18 cellular contexts compared by ENCODE assay signal in the genomic region with DNA sequence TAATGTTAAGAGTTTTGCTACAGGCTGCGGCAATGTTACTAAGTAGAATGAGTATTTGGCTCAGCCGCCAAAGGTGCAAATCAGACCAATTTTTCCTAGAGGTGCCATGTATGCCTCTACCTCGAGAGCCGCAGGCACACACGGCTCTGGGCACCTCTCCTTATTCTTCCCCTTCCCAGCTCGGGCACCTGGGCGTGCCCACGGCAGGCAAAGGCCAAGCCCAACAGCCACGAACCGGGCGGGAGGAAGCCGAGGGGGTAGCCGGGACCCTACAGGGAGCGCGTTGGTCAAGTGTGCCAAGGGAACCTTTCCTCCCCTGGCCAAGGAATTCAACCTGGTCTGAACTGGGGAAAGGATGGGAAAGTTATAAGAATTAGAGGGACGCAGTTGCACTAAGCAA. TPM values are rescaled to one million over a fixed set of nuclear protein-coding genes. Genes with fewer than 3 reads are reported as not detected.
DNase-seq lines count a peak whose midpoint lies in the region; ATAC-seq, FAIRE-seq and TF ChIP-seq lines count a peak whose summit lies in the region.
"Had no signal": no experiment of that assay in that cellular context is flagged by ENCODE, and none has a peak within 500 bp of the region (broad histone marks: within the 10 kb centered on the region; RNA-seq: fewer than 3 reads in every experiment).

No MANE protein-coding gene starts in this region.

- H3K27ac Mint-ChIP-seq in activated naive CD8-positive, alpha-beta T cell, result no peak overlapping the region
- no peak overlapping the region for H3K27ac Mint-ChIP-seq in activated naive CD8-positive, alpha-beta T cell treated with anti-CD3 and anti-CD28 coated beads, Interleukin-2, amount 50 U/mL, for 24 hours
- no peak overlapping the region for H3K27ac Mint-ChIP-seq in activated CD8-positive, alpha-beta T cell treated with anti-CD3 and anti-CD28 coated beads for 36 hours

- H3K27me3 Mint-ChIP-seq in activated naive CD8-positive, alpha-beta T cell, result peaks cover 2% of the 10 kb centered on the region
- H3K27me3 Mint-ChIP-seq in activated naive CD8-positive, alpha-beta T cell treated with anti-CD3 and anti-CD28 coated beads, Interleukin-2, amount 50 U/mL, for 24 hours, result no peaks in the 10 kb centered on the region
- peaks cover 2% of the 10 kb centered on the region for H3K27me3 Mint-ChIP-seq in activated CD8-positive, alpha-beta T cell treated with anti-CD3 and anti-CD28 coated beads for 36 hours

- H3K4me2 ChIP-seq in HepG2 (ENCODE audit: low read depth, low read length) (peak overlapping the region; percentile 70; the same call in 1 of the 2 replicates), Karpas-422 (ENCODE audit: low read depth, low read length, poor library complexity, severe bottlenecking) (no peak overlapping the region)

- in situ Hi-C loops in HepG2 (cut with HindIII; ENCODE audit: extremely low pct_ligation_motif_present, low pct_unique_long_range_greater_than_20kb), result no loop called here

- FAIRE-seq in HepG2 (lab: Jason Lieb, UNC), result no peak
- FAIRE-seq: colon, GM18507 had no signal

- TF ChIP-seq POLR2A in HepG2 (IDR thresholded peaks at IDR 0.05; ENCODE audit: insufficient read depth in 1 of 2, low read depth in 2 of 2, low read length in 2 of 2) (no peak), upper lobe of left lung (IDR thresholded peaks at IDR 0.05) (no peak)

- TF ChIP-seq EP300 in HepG2 (IDR thresholded peaks at IDR 0.05; ENCODE audit: low read depth in 2 of 2, low read length in 2 of 2), result no peak
- TF ChIP-seq EP300 in HepG2 (CRISPR knock-in tag; IDR thresholded peaks at IDR 0.05; ENCODE audit: borderline replicate concordance), result no peak
- no peak for TF ChIP-seq EP300 in upper lobe of left lung (IDR thresholded peaks at IDR 0.05)

- intact Hi-C loops in activated CD8-positive, alpha-beta T cell treated with anti-CD3 and anti-CD28 coated beads for 36 hours (cut with micrococcal nuclease), result no loop called here
- intact Hi-C loops in HepG2 (cut with micrococcal nuclease; ENCODE audit: unreplicated experiment), result loop anchor here (10.0 kb wide), 1 partner anchor 182 kb away; a partner anchor contains a TSS

- no peaks in the 10 kb centered on the region for H3K36me3 Mint-ChIP-seq in activated naive CD8-positive, alpha-beta T cell
- no peaks in the 10 kb centered on the region for H3K36me3 Mint-ChIP-seq in activated naive CD8-positive, alpha-beta T cell treated with anti-CD3 and anti-CD28 coated beads, Interleukin-2, amount 50 U/mL, for 24 hours (ENCODE audit: low read depth)
- H3K36me3 Mint-ChIP-seq in activated CD8-positive, alpha-beta T cell treated with anti-CD3 and anti-CD28 coated beads for 36 hours (ENCODE audit: low read depth), result no peaks in the 10 kb centered on the region

- H3K4me3 Mint-ChIP-seq in activated naive CD8-positive, alpha-beta T cell, result peak overlapping the region; percentile 82
- H3K4me3 Mint-ChIP-seq in activated naive CD8-positive, alpha-beta T cell treated with anti-CD3 and anti-CD28 coated beads, Interleukin-2, amount 50 U/mL, for 24 hours, result no peak overlapping the region
- peak overlapping the region; percentile 78 for H3K4me3 Mint-ChIP-seq in activated CD8-positive, alpha-beta T cell treated with anti-CD3 and anti-CD28 coated beads for 36 hours

- CTCF ChIA-PET in activated CD8-positive, alpha-beta T cell treated with anti-CD3 and anti-CD28 coated beads for 36 hours (lab: Charles Lee), result interaction anchor here (1.0 kb wide), 1 partner anchor 642 kb away, joined by 3 read pairs; no protein-coding TSS in a partner anchor
- CTCF ChIA-PET in HepG2 (lab: Yijun Ruan, JAX; ENCODE audit: low intra/inter-chr PET ratio, low total read pairs), result no interaction called here

- peaks cover 66% of the 10 kb centered on the region for H3K4me1 ChIP-seq in HepG2 (ENCODE audit: insufficient read depth, low read length)
- peaks cover 0 to 7% (median 3%) of the 10 kb centered on the region in 4 donors for H3K4me1 ChIP-seq in upper lobe of left lung
- peaks cover 5% of the 10 kb centered on the region for H3K4me1 ChIP-seq in Karpas-422 (ENCODE audit: low read length)

- H3K4me3 ChIP-seq in HepG2 (replicated peaks in 1 of 3; ENCODE audit: insufficient read depth in 1 of 3, low read depth in 2 of 3, low read length in 3 of 3) (peak overlapping the region in 2 of 3 experiments; percentile 14 to 18; a peak in 2 of 6 replicates), upper lobe of left lung (peak overlapping the region in 3 of 4 donors; percentile 34 to 39 (median 35)), Karpas-422 (ENCODE audit: low read length) (no peak overlapping the region)
- H3K4me3 ChIP-seq: thoracic aorta had no signal

- H2AFZ ChIP-seq in HepG2 (ENCODE audit: low read length) (no peak overlapping the region), Karpas-422 (ENCODE audit: low read length) (no peak overlapping the region)

- no peaks in the 10 kb centered on the region for H3K9me2 ChIP-seq in Karpas-422 (replicated peaks; ENCODE audit: insufficient read depth, low read length)

- BruUV-seq in HepG2 (replicated peaks; lab: Mats Ljungman, UMichigan), result no TSS peak

- H3K79me2 ChIP-seq in HepG2 (ENCODE audit: insufficient read depth, low read length), result peaks cover 49% of the 10 kb centered on the region
- H3K79me2 ChIP-seq in Karpas-422 (ENCODE audit: low read length), result no peaks in the 10 kb centered on the region

- H3K9ac ChIP-seq in HepG2 (ENCODE audit: insufficient read depth, low read depth, low read length), result no peak overlapping the region
- H3K9ac ChIP-seq in Karpas-422 (ENCODE audit: low read length), result no peak overlapping the region

- peaks cover 14% of the 10 kb centered on the region for H3K4me1 Mint-ChIP-seq in activated naive CD8-positive, alpha-beta T cell (ENCODE audit: low read depth)
- H3K4me1 Mint-ChIP-seq in activated naive CD8-positive, alpha-beta T cell treated with anti-CD3 and anti-CD28 coated beads, Interleukin-2, amount 50 U/mL, for 24 hours, result peaks cover 2% of the 10 kb centered on the region
- peaks cover 4% of the 10 kb centered on the region for H3K4me1 Mint-ChIP-seq in activated CD8-positive, alpha-beta T cell treated with anti-CD3 and anti-CD28 coated beads for 36 hours (ENCODE audit: low read depth)

- H3K27ac ChIP-seq in HepG2 (ENCODE audit: extremely low read length, insufficient read depth, low read length) (no peak overlapping the region), upper lobe of left lung (peak overlapping the region in 1 of 4 donors; percentile 69), Karpas-422 (ENCODE audit: low read length) (no peak overlapping the region)
- H3K27ac ChIP-seq: thoracic aorta had no signal

- TF ChIP-seq RAD21 in HepG2 (CRISPR knock-in tag; IDR thresholded peaks at IDR 0.05), result no peak

- H3K36me3 ChIP-seq in HepG2 (replicated peaks in 1 of 2; ENCODE audit: control insufficient read depth in 1 of 2, insufficient read depth in 2 of 2, low read length in 2 of 2), result peaks cover 7 to 13% of the 10 kb centered on the region in 2 experiments; a peak in 2 of 5 replicates
- H3K36me3 ChIP-seq in upper lobe of left lung, result no peaks in the 10 kb centered on the region
- no peaks in the 10 kb centered on the region for H3K36me3 ChIP-seq in Karpas-422 (ENCODE audit: insufficient read depth, low read length)
- H3K36me3 ChIP-seq: thoracic aorta had no signal

- no peak for DNase-seq in activated naive CD8-positive, alpha-beta T cell treated with anti-CD3 and anti-CD28 coated beads, Interleukin-2, amount 50 U/mL, for 24 hours
- no peak for DNase-seq in activated CD8-positive, alpha-beta T cell treated with anti-CD3 and anti-CD28 coated beads for 36 hours
- DNase-seq in HepG2 (ENCODE audit: low spot score), result no peak
- no peak for DNase-seq in upper lobe of left lung
- DNase-seq in Karpas-422, result no peak
- DNase-seq in effector CD4-positive, alpha-beta T cell, result no peak
- DNase-seq: activated CD4-positive, alpha-beta T cell treated with anti-CD3 and anti-CD28 coated beads for 4 hours; amygdala; NK-92 treated with Interleukin-12 subunit alpha and Interleukin-12 subunit beta, amount 100 ng/mL, for 24 hours; Right ventricle myocardium superior had no signal

- TF ChIP-seq CTCF in activated CD8-positive, alpha-beta T cell treated with anti-CD3 and anti-CD28 coated beads for 36 hours (IDR thresholded peaks at IDR 0.05), result no peak
- TF ChIP-seq CTCF in HepG2 (CRISPR knock-in tag; IDR thresholded peaks at IDR 0.05) (no peak), upper lobe of left lung (IDR thresholded peaks at IDR 0.05) (no peak)

- 94% methylated on average over 16 of the region's 16 CpGs for WGBS in HepG2 (ENCODE audit: low lambda C conversion rate)
- 59 to 84% methylated on average over 16 of the region's 16 CpGs for WGBS in upper lobe of left lung, 2 donors

- no peaks in the 10 kb centered on the region; a peak in 1 of 5 replicates for H3K27me3 ChIP-seq in HepG2 (ENCODE audit: control insufficient read depth in 1 of 2, insufficient read depth in 2 of 2, low read length in 2 of 2)
- H3K27me3 ChIP-seq in upper lobe of left lung, result no peaks in the 10 kb centered on the region
- no peaks in the 10 kb centered on the region for H3K27me3 ChIP-seq in Karpas-422 (ENCODE audit: low read length)

- H3K9me3 Mint-ChIP-seq in activated naive CD8-positive, alpha-beta T cell (ENCODE audit: low read depth), result no peaks in the 10 kb centered on the region
- no peaks in the 10 kb centered on the region for H3K9me3 Mint-ChIP-seq in activated naive CD8-positive, alpha-beta T cell treated with anti-CD3 and anti-CD28 coated beads, Interleukin-2, amount 50 U/mL, for 24 hours
- H3K9me3 Mint-ChIP-seq in activated CD8-positive, alpha-beta T cell treated with anti-CD3 and anti-CD28 coated beads for 36 hours, result no peaks in the 10 kb centered on the region

- H4K20me1 ChIP-seq in HepG2 (ENCODE audit: insufficient read depth, low read length), result no peaks in the 10 kb centered on the region
- H4K20me1 ChIP-seq in Karpas-422 (ENCODE audit: insufficient read depth, low read depth, low read length), result no peaks in the 10 kb centered on the region

- POLR2A ChIA-PET in activated CD8-positive, alpha-beta T cell treated with anti-CD3 and anti-CD28 coated beads for 36 hours (lab: Charles Lee), result no interaction called here
- POLR2A ChIA-PET in HepG2 (lab: Yijun Ruan, JAX), result interaction anchor here (0.8 kb wide), 1 partner anchor 19 kb away, joined by 4 read pairs; no protein-coding TSS in a partner anchor

- H3K9me3 ChIP-seq in HepG2 (ENCODE audit: low read length) (no peaks in the 10 kb centered on the region), upper lobe of left lung (no peaks in the 10 kb centered on the region), Karpas-422 (ENCODE audit: low read length) (no peaks in the 10 kb centered on the region)
- H3K9me3 ChIP-seq: thoracic aorta had no signal

- no peak for ATAC-seq in activated naive CD8-positive, alpha-beta T cell treated with anti-CD3 and anti-CD28 coated beads, Interleukin-2, amount 50 U/mL, for 24 hours
- no peak for ATAC-seq in activated CD8-positive, alpha-beta T cell treated with anti-CD3 and anti-CD28 coated beads for 36 hours
- no peak for ATAC-seq in HepG2
- no peak for ATAC-seq in upper lobe of left lung (ENCODE audit: low FRiP score in 2 of 2)
- no peak for ATAC-seq in GM19023 (IDR thresholded peaks at IDR 0.05; ENCODE audit: unreplicated experiment)

RNA-seq across cellular contexts. Expression of a gene that starts 31.0 kb away (rescaled TPM):
- 1 to 10 TPM; 1.8 to 1.9 TPM for total RNA-seq in activated CD8-positive, alpha-beta T cell treated with anti-CD3 and anti-CD28 coated beads for 36 hours
- total RNA-seq in HepG2 (2016; rRNA removed; fragmentation: Illumina TruSeq; extraction: Trizol), result 3.9 and 4.8 TPM in 2 replicates
- 0.97 and 1.1 TPM in 2 replicates for total RNA-seq in HepG2 (2016; cell fraction: cytosol; rRNA removed; fragmentation: Illumina TruSeq; extraction: Trizol; ENCODE audit: low read depth)
- 3.1 and 4.8 TPM in 2 replicates for total RNA-seq in HepG2 (2016; cell fraction: insoluble cytoplasmic fraction; rRNA removed; fragmentation: Illumina TruSeq; extraction: Trizol)
- total RNA-seq in HepG2 (2016; cell fraction: membrane; rRNA removed; fragmentation: Illumina TruSeq; extraction: Trizol), result 3.5 and 4.4 TPM in 2 replicates
- 5.2 and 5.7 TPM in 2 replicates for total RNA-seq in HepG2 (2016; cell fraction: nucleus; rRNA removed; fragmentation: Illumina TruSeq; extraction: Trizol)
- polyA plus RNA-seq in HepG2 (2011; rRNA removed), result 16.5 and 24.3 TPM in 2 replicates
- 17.5 and 19.8 TPM in 2 replicates for polyA plus RNA-seq in HepG2 (2011; cell fraction: cytosol; rRNA removed)
- 25.9 and 31.8 TPM in 2 replicates for polyA plus RNA-seq in HepG2 (2011; cell fraction: nucleus; rRNA removed)
- polyA plus RNA-seq in HepG2 (2012), result 24.1 and 27.1 TPM in 2 replicates
- polyA plus RNA-seq in HepG2 (2016; cell fraction: cytosol; fragmentation: Illumina TruSeq; extraction: Trizol; ENCODE audit: low read depth), result 0.99 and 1.3 TPM in 2 replicates
- polyA plus RNA-seq in HepG2 (2016; cell fraction: insoluble cytoplasmic fraction; fragmentation: Illumina TruSeq; extraction: Trizol; ENCODE audit: low read depth), result 4.4 and 5.5 TPM in 2 replicates
- polyA plus RNA-seq in HepG2 (2016; cell fraction: membrane; fragmentation: Illumina TruSeq; extraction: Trizol; ENCODE audit: low read depth), result 2.9 and 3.4 TPM in 2 replicates
- 10.0 TPM in 2 replicates for polyA plus RNA-seq in HepG2 (2016; cell fraction: nucleus; fragmentation: Illumina TruSeq; extraction: Trizol; ENCODE audit: insufficient read depth, low read depth)
- polyA minus RNA-seq in HepG2 (2011; rRNA and poly(A)+ RNA removed; ENCODE audit: low replicate concordance), result 3.8 and 34.5 TPM in 2 replicates
- 16.0 and 20.9 TPM in 2 replicates for polyA minus RNA-seq in HepG2 (2011; cell fraction: cytosol; rRNA and poly(A)+ RNA removed)
- polyA minus RNA-seq in HepG2 (2011; cell fraction: nucleus; rRNA and poly(A)+ RNA removed), result 10.4 and 13.4 TPM in 2 replicates
- total RNA-seq in upper lobe of left lung, result 10 to 100 TPM in 1 of 6 donors, 1 to 10 TPM in 5; 3.1 to 11.5 (median 4.6) TPM
- not detected in 2 replicates for total RNA-seq in Karpas-422 (2014; rRNA removed; shearing (Covaris generic); ENCODE audit: low replicate concordance)
- total RNA-seq: MCF 10A had no signal

RNA-seq across cellular contexts. Expression of a gene that starts 53.7 kb away (rescaled TPM):
- not detected for total RNA-seq in activated CD8-positive, alpha-beta T cell treated with anti-CD3 and anti-CD28 coated beads for 36 hours
- total RNA-seq in HepG2 (2016; rRNA removed; fragmentation: Illumina TruSeq; extraction: Trizol) (not detected in 2 replicates), upper lobe of left lung (not detected)
- not detected in 2 replicates for total RNA-seq in HepG2 (2016; cell fraction: cytosol; rRNA removed; fragmentation: Illumina TruSeq; extraction: Trizol; ENCODE audit: low read depth)
- total RNA-seq in HepG2 (2016; cell fraction: insoluble cytoplasmic fraction; rRNA removed; fragmentation: Illumina TruSeq; extraction: Trizol), result not detected in 2 replicates
- not detected in 2 replicates for total RNA-seq in HepG2 (2016; cell fraction: membrane; rRNA removed; fragmentation: Illumina TruSeq; extraction: Trizol)
- total RNA-seq in HepG2 (2016; cell fraction: nucleus; rRNA removed; fragmentation: Illumina TruSeq; extraction: Trizol), result not detected in 2 replicates
- polyA plus RNA-seq in HepG2 (2011; rRNA removed), result not detected in 2 replicates
- not detected in 2 replicates for polyA plus RNA-seq in HepG2 (2011; cell fraction: cytosol; rRNA removed)
- polyA plus RNA-seq in HepG2 (2011; cell fraction: nucleus; rRNA removed), result not detected in 2 replicates
- polyA plus RNA-seq in HepG2 (2012), result not detected in 2 replicates
- polyA plus RNA-seq in HepG2 (2016; cell fraction: cytosol; fragmentation: Illumina TruSeq; extraction: Trizol; ENCODE audit: low read depth), result not detected in 2 replicates
- polyA plus RNA-seq in HepG2 (2016; cell fraction: insoluble cytoplasmic fraction; fragmentation: Illumina TruSeq; extraction: Trizol; ENCODE audit: low read depth), result not detected in 2 replicates
- polyA plus RNA-seq in HepG2 (2016; cell fraction: membrane; fragmentation: Illumina TruSeq; extraction: Trizol; ENCODE audit: low read depth), result not detected in 2 replicates
- not detected in 2 replicates for polyA plus RNA-seq in HepG2 (2016; cell fraction: nucleus; fragmentation: Illumina TruSeq; extraction: Trizol; ENCODE audit: insufficient read depth, low read depth)
- polyA minus RNA-seq in HepG2 (2011; rRNA and poly(A)+ RNA removed; ENCODE audit: low replicate concordance), result 0.16 TPM in 1 of 2 replicates, not detected in the other
- not detected in 2 replicates for polyA minus RNA-seq in HepG2 (2011; cell fraction: cytosol; rRNA and poly(A)+ RNA removed)
- not detected in 2 replicates for polyA minus RNA-seq in HepG2 (2011; cell fraction: nucleus; rRNA and poly(A)+ RNA removed)
- not detected in 2 replicates for total RNA-seq in Karpas-422 (2014; rRNA removed; shearing (Covaris generic); ENCODE audit: low replicate concordance)
- total RNA-seq: MCF 10A; Right ventricle myocardium superior; T-helper 2 cell treated with Interferon-gamma antibody and Interleukin-4, amounts not matched to agents 100 ng/mL and 5 ng/mL, for 36 hours; thoracic aorta had no signal
- polyA plus RNA-seq: AG04450 had no signal
